In the genomic region with DNA sequence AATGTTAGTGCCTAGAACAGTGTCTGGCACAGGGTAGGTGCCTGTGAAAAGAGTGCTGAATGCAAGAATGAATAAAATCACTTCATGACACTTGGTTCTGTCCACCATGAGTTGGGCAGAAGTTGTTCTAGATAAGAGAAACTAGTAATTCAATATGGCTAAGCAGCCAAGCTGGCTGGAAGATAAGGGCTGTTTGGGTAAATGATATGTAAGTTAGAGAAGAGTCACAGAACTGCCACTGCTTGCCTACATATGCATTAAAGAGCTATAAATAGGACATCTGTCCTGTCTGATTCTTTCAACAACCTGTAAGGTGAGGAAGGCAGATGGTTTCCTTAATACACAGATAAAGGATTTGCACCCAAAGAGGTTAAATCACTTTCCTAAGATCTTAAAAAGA, we compare ENCODE assay signal across 1 cellular context.
TF ChIP-seq lines count a peak whose summit lies in the region.

No MANE protein-coding gene starts in this region.

TF ChIP-seq in K562, 482 proteins besides CTCF, POLR2A, EP300 and RAD21 (continued from another document and continues in another):
- TF ChIP-seq, protein P1, sequence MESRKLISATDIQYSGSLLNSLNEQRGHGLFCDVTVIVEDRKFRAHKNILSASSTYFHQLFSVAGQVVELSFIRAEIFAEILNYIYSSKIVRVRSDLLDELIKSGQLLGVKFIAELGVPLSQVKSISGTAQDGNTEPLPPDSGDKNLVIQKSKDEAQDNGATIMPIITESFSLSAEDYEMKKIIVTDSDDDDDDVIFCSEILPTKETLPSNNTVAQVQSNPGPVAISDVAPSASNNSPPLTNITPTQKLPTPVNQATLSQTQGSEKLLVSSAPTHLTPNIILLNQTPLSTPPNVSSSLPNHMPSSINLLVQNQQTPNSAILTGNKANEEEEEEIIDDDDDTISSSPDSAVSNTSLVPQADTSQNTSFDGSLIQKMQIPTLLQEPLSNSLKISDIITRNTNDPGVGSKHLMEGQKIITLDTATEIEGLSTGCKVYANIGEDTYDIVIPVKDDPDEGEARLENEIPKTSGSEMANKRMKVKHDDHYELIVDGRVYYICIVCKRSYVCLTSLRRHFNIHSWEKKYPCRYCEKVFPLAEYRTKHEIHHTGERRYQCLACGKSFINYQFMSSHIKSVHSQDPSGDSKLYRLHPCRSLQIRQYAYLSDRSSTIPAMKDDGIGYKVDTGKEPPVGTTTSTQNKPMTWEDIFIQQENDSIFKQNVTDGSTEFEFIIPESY (CRISPR knock-in tag; IDR thresholded peaks at IDR 0.05): no peak
- peak; percentile 34 to 50; a peak in 2 of 4 replicates for TF ChIP-seq ARNT (IDR thresholded peaks at IDR 0.05)
- TF ChIP-seq, protein P2, sequence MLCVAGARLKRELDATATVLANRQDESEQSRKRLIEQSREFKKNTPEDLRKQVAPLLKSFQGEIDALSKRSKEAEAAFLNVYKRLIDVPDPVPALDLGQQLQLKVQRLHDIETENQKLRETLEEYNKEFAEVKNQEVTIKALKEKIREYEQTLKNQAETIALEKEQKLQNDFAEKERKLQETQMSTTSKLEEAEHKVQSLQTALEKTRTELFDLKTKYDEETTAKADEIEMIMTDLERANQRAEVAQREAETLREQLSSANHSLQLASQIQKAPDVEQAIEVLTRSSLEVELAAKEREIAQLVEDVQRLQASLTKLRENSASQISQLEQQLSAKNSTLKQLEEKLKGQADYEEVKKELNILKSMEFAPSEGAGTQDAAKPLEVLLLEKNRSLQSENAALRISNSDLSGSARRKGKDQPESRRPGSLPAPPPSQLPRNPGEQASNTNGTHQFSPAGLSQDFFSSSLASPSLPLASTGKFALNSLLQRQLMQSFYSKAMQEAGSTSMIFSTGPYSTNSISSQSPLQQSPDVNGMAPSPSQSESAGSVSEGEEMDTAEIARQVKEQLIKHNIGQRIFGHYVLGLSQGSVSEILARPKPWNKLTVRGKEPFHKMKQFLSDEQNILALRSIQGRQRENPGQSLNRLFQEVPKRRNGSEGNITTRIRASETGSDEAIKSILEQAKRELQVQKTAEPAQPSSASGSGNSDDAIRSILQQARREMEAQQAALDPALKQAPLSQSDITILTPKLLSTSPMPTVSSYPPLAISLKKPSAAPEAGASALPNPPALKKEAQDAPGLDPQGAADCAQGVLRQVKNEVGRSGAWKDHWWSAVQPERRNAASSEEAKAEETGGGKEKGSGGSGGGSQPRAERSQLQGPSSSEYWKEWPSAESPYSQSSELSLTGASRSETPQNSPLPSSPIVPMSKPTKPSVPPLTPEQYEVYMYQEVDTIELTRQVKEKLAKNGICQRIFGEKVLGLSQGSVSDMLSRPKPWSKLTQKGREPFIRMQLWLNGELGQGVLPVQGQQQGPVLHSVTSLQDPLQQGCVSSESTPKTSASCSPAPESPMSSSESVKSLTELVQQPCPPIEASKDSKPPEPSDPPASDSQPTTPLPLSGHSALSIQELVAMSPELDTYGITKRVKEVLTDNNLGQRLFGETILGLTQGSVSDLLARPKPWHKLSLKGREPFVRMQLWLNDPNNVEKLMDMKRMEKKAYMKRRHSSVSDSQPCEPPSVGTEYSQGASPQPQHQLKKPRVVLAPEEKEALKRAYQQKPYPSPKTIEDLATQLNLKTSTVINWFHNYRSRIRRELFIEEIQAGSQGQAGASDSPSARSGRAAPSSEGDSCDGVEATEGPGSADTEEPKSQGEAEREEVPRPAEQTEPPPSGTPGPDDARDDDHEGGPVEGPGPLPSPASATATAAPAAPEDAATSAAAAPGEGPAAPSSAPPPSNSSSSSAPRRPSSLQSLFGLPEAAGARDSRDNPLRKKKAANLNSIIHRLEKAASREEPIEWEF (CRISPR knock-in tag; IDR thresholded peaks at IDR 0.05): 0 out of 2 replicates have a peak, but pooled peaks have one; percentile 27
- peak; percentile 62; the same call in 1 of the 2 replicates for TF ChIP-seq ZNF766 (CRISPR knock-in tag; conservative IDR thresholded peaks at IDR 0.05)
- TF ChIP-seq GTF2F1 (IDR thresholded peaks at IDR 0.05; ENCODE audit: low read depth, low read length): no peak
- TF ChIP-seq HDAC3 (IDR thresholded peaks at IDR 0.05; ENCODE audit: borderline replicate concordance, partially characterized antibody): peak; percentile 87
- TF ChIP-seq CREM (IDR thresholded peaks at IDR 0.05; ENCODE audit: low read depth): peak; percentile 32; the same call in 1 of the 2 replicates
- TF ChIP-seq NCOA1 (IDR thresholded peaks at IDR 0.05; ENCODE audit: low read depth): peak; percentile 65; the same call in 1 of the 2 replicates
- TF ChIP-seq, protein P3, sequence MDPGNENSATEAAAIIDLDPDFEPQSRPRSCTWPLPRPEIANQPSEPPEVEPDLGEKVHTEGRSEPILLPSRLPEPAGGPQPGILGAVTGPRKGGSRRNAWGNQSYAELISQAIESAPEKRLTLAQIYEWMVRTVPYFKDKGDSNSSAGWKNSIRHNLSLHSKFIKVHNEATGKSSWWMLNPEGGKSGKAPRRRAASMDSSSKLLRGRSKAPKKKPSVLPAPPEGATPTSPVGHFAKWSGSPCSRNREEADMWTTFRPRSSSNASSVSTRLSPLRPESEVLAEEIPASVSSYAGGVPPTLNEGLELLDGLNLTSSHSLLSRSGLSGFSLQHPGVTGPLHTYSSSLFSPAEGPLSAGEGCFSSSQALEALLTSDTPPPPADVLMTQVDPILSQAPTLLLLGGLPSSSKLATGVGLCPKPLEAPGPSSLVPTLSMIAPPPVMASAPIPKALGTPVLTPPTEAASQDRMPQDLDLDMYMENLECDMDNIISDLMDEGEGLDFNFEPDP (CRISPR knock-in tag; IDR thresholded peaks at IDR 0.05): no peak
- TF ChIP-seq CBX8 (IDR thresholded peaks at IDR 0.05; ENCODE audit: borderline replicate concordance, extremely low read depth, low read depth, low read length, poor library complexity, severe bottlenecking): no peak
- TF ChIP-seq TCF3 (CRISPR knock-in tag; IDR thresholded peaks at IDR 0.05): peak; percentile 97
- no peak for TF ChIP-seq NFATC3 (IDR thresholded peaks at IDR 0.05)
- TF ChIP-seq NCOA2 (IDR thresholded peaks at IDR 0.05; ENCODE audit: partially characterized antibody in 2 of 2): peak in 1 of 2 experiments; percentile 37
- TF ChIP-seq, protein P4, sequence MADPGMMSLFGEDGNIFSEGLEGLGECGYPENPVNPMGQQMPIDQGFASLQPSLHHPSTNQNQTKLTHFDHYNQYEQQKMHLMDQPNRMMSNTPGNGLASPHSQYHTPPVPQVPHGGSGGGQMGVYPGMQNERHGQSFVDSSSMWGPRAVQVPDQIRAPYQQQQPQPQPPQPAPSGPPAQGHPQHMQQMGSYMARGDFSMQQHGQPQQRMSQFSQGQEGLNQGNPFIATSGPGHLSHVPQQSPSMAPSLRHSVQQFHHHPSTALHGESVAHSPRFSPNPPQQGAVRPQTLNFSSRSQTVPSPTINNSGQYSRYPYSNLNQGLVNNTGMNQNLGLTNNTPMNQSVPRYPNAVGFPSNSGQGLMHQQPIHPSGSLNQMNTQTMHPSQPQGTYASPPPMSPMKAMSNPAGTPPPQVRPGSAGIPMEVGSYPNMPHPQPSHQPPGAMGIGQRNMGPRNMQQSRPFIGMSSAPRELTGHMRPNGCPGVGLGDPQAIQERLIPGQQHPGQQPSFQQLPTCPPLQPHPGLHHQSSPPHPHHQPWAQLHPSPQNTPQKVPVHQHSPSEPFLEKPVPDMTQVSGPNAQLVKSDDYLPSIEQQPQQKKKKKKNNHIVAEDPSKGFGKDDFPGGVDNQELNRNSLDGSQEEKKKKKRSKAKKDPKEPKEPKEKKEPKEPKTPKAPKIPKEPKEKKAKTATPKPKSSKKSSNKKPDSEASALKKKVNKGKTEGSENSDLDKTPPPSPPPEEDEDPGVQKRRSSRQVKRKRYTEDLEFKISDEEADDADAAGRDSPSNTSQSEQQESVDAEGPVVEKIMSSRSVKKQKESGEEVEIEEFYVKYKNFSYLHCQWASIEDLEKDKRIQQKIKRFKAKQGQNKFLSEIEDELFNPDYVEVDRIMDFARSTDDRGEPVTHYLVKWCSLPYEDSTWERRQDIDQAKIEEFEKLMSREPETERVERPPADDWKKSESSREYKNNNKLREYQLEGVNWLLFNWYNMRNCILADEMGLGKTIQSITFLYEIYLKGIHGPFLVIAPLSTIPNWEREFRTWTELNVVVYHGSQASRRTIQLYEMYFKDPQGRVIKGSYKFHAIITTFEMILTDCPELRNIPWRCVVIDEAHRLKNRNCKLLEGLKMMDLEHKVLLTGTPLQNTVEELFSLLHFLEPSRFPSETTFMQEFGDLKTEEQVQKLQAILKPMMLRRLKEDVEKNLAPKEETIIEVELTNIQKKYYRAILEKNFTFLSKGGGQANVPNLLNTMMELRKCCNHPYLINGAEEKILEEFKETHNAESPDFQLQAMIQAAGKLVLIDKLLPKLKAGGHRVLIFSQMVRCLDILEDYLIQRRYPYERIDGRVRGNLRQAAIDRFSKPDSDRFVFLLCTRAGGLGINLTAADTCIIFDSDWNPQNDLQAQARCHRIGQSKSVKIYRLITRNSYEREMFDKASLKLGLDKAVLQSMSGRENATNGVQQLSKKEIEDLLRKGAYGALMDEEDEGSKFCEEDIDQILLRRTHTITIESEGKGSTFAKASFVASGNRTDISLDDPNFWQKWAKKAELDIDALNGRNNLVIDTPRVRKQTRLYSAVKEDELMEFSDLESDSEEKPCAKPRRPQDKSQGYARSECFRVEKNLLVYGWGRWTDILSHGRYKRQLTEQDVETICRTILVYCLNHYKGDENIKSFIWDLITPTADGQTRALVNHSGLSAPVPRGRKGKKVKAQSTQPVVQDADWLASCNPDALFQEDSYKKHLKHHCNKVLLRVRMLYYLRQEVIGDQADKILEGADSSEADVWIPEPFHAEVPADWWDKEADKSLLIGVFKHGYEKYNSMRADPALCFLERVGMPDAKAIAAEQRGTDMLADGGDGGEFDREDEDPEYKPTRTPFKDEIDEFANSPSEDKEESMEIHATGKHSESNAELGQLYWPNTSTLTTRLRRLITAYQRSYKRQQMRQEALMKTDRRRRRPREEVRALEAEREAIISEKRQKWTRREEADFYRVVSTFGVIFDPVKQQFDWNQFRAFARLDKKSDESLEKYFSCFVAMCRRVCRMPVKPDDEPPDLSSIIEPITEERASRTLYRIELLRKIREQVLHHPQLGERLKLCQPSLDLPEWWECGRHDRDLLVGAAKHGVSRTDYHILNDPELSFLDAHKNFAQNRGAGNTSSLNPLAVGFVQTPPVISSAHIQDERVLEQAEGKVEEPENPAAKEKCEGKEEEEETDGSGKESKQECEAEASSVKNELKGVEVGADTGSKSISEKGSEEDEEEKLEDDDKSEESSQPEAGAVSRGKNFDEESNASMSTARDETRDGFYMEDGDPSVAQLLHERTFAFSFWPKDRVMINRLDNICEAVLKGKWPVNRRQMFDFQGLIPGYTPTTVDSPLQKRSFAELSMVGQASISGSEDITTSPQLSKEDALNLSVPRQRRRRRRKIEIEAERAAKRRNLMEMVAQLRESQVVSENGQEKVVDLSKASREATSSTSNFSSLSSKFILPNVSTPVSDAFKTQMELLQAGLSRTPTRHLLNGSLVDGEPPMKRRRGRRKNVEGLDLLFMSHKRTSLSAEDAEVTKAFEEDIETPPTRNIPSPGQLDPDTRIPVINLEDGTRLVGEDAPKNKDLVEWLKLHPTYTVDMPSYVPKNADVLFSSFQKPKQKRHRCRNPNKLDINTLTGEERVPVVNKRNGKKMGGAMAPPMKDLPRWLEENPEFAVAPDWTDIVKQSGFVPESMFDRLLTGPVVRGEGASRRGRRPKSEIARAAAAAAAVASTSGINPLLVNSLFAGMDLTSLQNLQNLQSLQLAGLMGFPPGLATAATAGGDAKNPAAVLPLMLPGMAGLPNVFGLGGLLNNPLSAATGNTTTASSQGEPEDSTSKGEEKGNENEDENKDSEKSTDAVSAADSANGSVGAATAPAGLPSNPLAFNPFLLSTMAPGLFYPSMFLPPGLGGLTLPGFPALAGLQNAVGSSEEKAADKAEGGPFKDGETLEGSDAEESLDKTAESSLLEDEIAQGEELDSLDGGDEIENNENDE (IDR thresholded peaks at IDR 0.05; ENCODE audit: low read depth, low read length): no peak
- TF ChIP-seq TOE1 (IDR thresholded peaks at IDR 0.05; ENCODE audit: borderline replicate concordance): no peak
- no peak for TF ChIP-seq TOE1 (CRISPR knock-in tag; IDR thresholded peaks at IDR 0.05; ENCODE audit: borderline replicate concordance, low read depth)
- TF ChIP-seq GTF2A2 (tag; IDR thresholded peaks at IDR 0.05): no peak
- peak; percentile 72 for TF ChIP-seq ZNF589 (CRISPR knock-in tag; IDR thresholded peaks at IDR 0.05; ENCODE audit: low read depth)
- TF ChIP-seq TAF1 (IDR thresholded peaks at IDR 0.05; ENCODE audit: control insufficient read depth, extremely low read depth, insufficient read depth, low read length, severe bottlenecking): no peak
- TF ChIP-seq BCOR (IDR thresholded peaks at IDR 0.05): peak; percentile 80
- TF ChIP-seq ZNF253 (CRISPR knock-in tag; conservative IDR thresholded peaks at IDR 0.05): no peak
- TF ChIP-seq L3MBTL2 (IDR thresholded peaks at IDR 0.05): peak; percentile 39; the same call in 1 of the 2 replicates
- peak; percentile 79 to 96; a peak in 3 of 4 replicates for TF ChIP-seq HDAC1 (IDR thresholded peaks at IDR 0.05)
- TF ChIP-seq, protein P5, sequence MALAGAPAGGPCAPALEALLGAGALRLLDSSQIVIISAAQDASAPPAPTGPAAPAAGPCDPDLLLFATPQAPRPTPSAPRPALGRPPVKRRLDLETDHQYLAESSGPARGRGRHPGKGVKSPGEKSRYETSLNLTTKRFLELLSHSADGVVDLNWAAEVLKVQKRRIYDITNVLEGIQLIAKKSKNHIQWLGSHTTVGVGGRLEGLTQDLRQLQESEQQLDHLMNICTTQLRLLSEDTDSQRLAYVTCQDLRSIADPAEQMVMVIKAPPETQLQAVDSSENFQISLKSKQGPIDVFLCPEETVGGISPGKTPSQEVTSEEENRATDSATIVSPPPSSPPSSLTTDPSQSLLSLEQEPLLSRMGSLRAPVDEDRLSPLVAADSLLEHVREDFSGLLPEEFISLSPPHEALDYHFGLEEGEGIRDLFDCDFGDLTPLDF (CRISPR knock-in tag; IDR thresholded peaks at IDR 0.05): no peak
- no peak for TF ChIP-seq KDM2B (CRISPR knock-in tag; IDR thresholded peaks at IDR 0.05)
- peak; percentile 92 for TF ChIP-seq TARDBP (IDR thresholded peaks at IDR 0.05)
- no peak for TF ChIP-seq ASH1L (IDR thresholded peaks at IDR 0.05; ENCODE audit: borderline replicate concordance, low read depth, partially characterized antibody)
- TF ChIP-seq ZNF75A (CRISPR knock-in tag; IDR thresholded peaks at IDR 0.05): no peak
- peak; percentile 93 for TF ChIP-seq ZNF644 (tag; IDR thresholded peaks at IDR 0.05; ENCODE audit: low read depth)
